In genomic region chr10:88582806-88583583, GRCh38 we compare ENCODE assay signal across 1 cellular context.
A peak's percentile ranks its signal among the peaks of the same experiment; 100 is the strongest.
TF ChIP-seq lines count a peak whose summit lies in the region.

Gene RNLS (minus strand): TSS chr10:88583318.

TF ChIP-seq in WTC11, 78 proteins besides CTCF, POLR2A, EP300 and RAD21 (continued from another document):
- TF ChIP-seq ZNF425 (CRISPR knock-in tag; conservative IDR thresholded peaks at IDR 0.05) = no peak
- no peak for TF ChIP-seq ATF3 (CRISPR knock-in tag; conservative IDR thresholded peaks at IDR 0.05)
- no peak for TF ChIP-seq AFF4 (CRISPR knock-in tag; IDR thresholded peaks at IDR 0.05; ENCODE audit: borderline replicate concordance)
- TF ChIP-seq FOXP1 (CRISPR knock-in tag; IDR thresholded peaks at IDR 0.05; ENCODE audit: borderline replicate concordance) = peak; percentile 80
- no peak for TF ChIP-seq GRHL2 (CRISPR knock-in tag; IDR thresholded peaks at IDR 0.05; ENCODE audit: insufficient replicate concordance, severe bottlenecking)
TF ChIP-seq in WTC11: peak in this region for 18.
